In the genomic region with DNA sequence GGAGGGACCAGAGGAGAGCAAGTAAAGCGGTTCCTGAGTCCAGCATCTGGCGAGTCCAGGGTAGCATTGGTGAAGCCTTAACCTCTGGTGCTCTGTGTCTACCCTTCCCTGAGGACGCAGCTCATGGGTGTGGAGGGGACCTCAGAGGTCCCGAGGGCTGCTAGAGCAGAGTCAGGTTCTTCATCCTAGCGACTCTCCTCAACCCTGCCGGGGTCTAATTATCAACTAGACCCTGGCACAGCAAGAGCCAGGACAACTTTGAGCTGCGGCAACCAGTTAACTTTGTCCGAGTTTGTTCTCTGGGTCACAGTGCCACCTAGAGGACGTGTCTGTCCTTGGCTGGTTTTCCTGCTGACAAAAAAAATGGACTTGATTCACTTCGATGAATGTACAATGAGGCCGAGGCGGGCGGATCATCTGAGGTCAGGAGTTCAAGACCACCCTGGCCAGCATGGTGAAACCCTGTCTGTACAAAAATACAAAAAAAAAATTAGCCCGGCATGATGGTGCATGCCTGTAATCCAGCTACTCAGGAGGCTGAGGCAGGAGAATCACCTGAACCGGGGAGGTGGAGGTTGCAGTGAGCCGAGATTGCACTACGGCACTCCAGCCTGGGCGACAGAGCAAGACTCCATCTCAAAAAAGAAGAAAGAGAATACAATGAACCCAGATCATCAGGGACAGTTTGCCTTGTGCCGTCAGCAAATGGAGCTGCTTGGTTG, we compare ENCODE assay signal across 8 cellular contexts. TPM values are rescaled to one million over a fixed set of nuclear protein-coding genes. Genes with fewer than 3 reads are reported as not detected.
DNase-seq lines count a peak whose midpoint lies in the region; ATAC-seq and TF ChIP-seq lines count a peak whose summit lies in the region.

No MANE protein-coding gene starts in this region.

- peak overlapping the region; percentile 73 for H3K27ac Mint-ChIP-seq in neural crest cell (ENCODE audit: unreplicated experiment)

- H3K27me3 Mint-ChIP-seq in neural crest cell (ENCODE audit: low read depth) = no peaks in the 10 kb centered on the region

- H3K36me3 Mint-ChIP-seq in neural crest cell (ENCODE audit: low read depth) = no peaks in the 10 kb centered on the region

- peaks cover 33% of the 10 kb centered on the region for H3K4me1 Mint-ChIP-seq in neural crest cell

- ATAC-seq in stimulated activated naive CD8-positive, alpha-beta T cell treated with anti-CD3 and anti-CD28 coated beads, Interleukin-15, Interleukin-2, amounts not matched to agents 100 U/mL and 50 U/mL, for 24 hours = peak; percentile 11
- no peak for ATAC-seq in HG02938 (IDR thresholded peaks at IDR 0.05; ENCODE audit: unreplicated experiment)

- H3K4me3 Mint-ChIP-seq in neural crest cell = peak overlapping the region; percentile 67

- peak overlapping the region; percentile 32 for H3K4me3 ChIP-seq in fibroblast of the aortic adventitia (ENCODE audit: low read depth, low read length)

- DNase-seq in EH (ENCODE audit: low read depth) (peak; percentile 82), LHCN-M2 (ENCODE audit: low read depth) (peak; percentile 78), SHP77 (lab: John Stamatoyannopoulos, UW) (peak; percentile 63 to 75), fibroblast of the aortic adventitia (ENCODE audit: low read depth) (peak; percentile 90), neural crest cell (ENCODE audit: low read depth, low spot score) (peak; percentile 85)
- peak; percentile 72 for DNase-seq in activated effector memory CD4-positive, alpha-beta T cell treated with Interleukin-2 at 50 U/mL for 16 hours
- peak; percentile 81 for DNase-seq in stimulated activated naive CD8-positive, alpha-beta T cell treated with anti-CD3 and anti-CD28 coated beads, Interleukin-15, Interleukin-2, amounts not matched to agents 100 U/mL and 50 U/mL, for 24 hours

- TF ChIP-seq CTCF in fibroblast of the aortic adventitia (IDR thresholded peaks at IDR 0.05; ENCODE audit: insufficient read depth, low read length) (peak; percentile 79), neural crest cell (conservative IDR thresholded peaks at IDR 0.05) (peak; percentile 91)

- no peaks in the 10 kb centered on the region for H3K9me3 Mint-ChIP-seq in neural crest cell

RNA-seq across cellular contexts. Expression of a gene that starts 24.9 kb away (rescaled TPM):
- total RNA-seq in LHCN-M2 (2014; rRNA removed) (2.4 TPM in 2 replicates), fibroblast of the aortic adventitia (ENCODE audit: low replicate concordance) (1.9 and 4.3 TPM in 2 replicates), neural crest cell (2.7 and 2.9 TPM in 2 replicates)
- polyA plus RNA-seq in LHCN-M2 (2012) = 1.3 TPM

RNA-seq across cellular contexts. Expression of a gene that starts 25.6 kb away (rescaled TPM):
- total RNA-seq in LHCN-M2 (2014; rRNA removed) = 20.2 and 32.4 TPM in 2 replicates
- polyA plus RNA-seq in LHCN-M2 (2012) = 771 TPM
- total RNA-seq in fibroblast of the aortic adventitia (ENCODE audit: low replicate concordance) = 127 and 166 TPM in 2 replicates
- total RNA-seq in neural crest cell = 371 and 389 TPM in 2 replicates

RNA-seq across cellular contexts. Expression of a gene that starts 38.3 kb away (rescaled TPM):
- 0.69 and 0.90 TPM in 2 replicates for total RNA-seq in LHCN-M2 (2014; rRNA removed)
- 0.75 TPM for polyA plus RNA-seq in LHCN-M2 (2012)
- 0.45 and 1.4 TPM in 2 replicates for total RNA-seq in fibroblast of the aortic adventitia (ENCODE audit: low replicate concordance)
- total RNA-seq in neural crest cell = 15.0 and 18.1 TPM in 2 replicates

RNA-seq across cellular contexts. Expression of a gene that starts 47.7 kb away (rescaled TPM):
- total RNA-seq in LHCN-M2 (2014; rRNA removed) (0.06 TPM in 2 replicates), fibroblast of the aortic adventitia (ENCODE audit: low replicate concordance) (0.18 and 2.5 TPM in 2 replicates), neural crest cell (2.7 and 2.9 TPM in 2 replicates)
- polyA plus RNA-seq in LHCN-M2 (2012) = 0.09 TPM
